In genomic region chr19:29664753-29665214, GRCh38 we compare ENCODE assay signal across 8 cellular contexts. TPM values are rescaled to one million over a fixed set of nuclear protein-coding genes. Genes with fewer than 3 reads are reported as not detected.
DNase-seq lines count a peak whose midpoint lies in the region; ATAC-seq and TF ChIP-seq lines count a peak whose summit lies in the region.

No MANE protein-coding gene starts in this region.

- DNase-seq in CD4-positive, alpha-beta T cell: no peak
- DNase-seq in Jurkat, Clone E6-1 (ENCODE audit: low read depth, low spot score): no peak
- DNase-seq in neural crest cell (ENCODE audit: low read depth, low spot score) (no peak), NAMALWA (ENCODE audit: low spot score) (no peak), AG08396 (ENCODE audit: low spot score) (no peak), NCI-H446 (lab: John Stamatoyannopoulos, UW) (no peak), SIG-M5 treated with dmso at 0.1 percent for 504 hours (lab: John Stamatoyannopoulos, UW; ENCODE audit: unreplicated experiment) (no peak)

- H3K4me3 Mint-ChIP-seq in CD4-positive, alpha-beta T cell: peak overlapping the region; percentile 89
- peak overlapping the region; percentile 68 for H3K4me3 Mint-ChIP-seq in dendritic cell treated with granulocyte-macrophage colony-stimulating factor and Interleukin-4, amounts not matched to agents 40 ng/mL and 50 ng/mL, for 4 days
- H3K4me3 Mint-ChIP-seq in neural crest cell: peak overlapping the region; percentile 78

- ATAC-seq in CD4-positive, alpha-beta T cell (ENCODE audit: poor library complexity): peak; percentile 1

- H3K27ac Mint-ChIP-seq in CD4-positive, alpha-beta T cell: peak overlapping the region; percentile 92
- H3K27ac Mint-ChIP-seq in dendritic cell treated with granulocyte-macrophage colony-stimulating factor and Interleukin-4, amounts not matched to agents 40 ng/mL and 50 ng/mL, for 4 days: no peak overlapping the region
- H3K27ac Mint-ChIP-seq in neural crest cell (ENCODE audit: unreplicated experiment): no peak overlapping the region

- H3K4me3 ChIP-seq in Jurkat, Clone E6-1 (ENCODE audit: low read length): peak overlapping the region; percentile 52

- no peaks in the 10 kb centered on the region for H3K9me3 Mint-ChIP-seq in CD4-positive, alpha-beta T cell
- no peaks in the 10 kb centered on the region for H3K9me3 Mint-ChIP-seq in dendritic cell treated with granulocyte-macrophage colony-stimulating factor and Interleukin-4, amounts not matched to agents 40 ng/mL and 50 ng/mL, for 4 days
- no peaks in the 10 kb centered on the region for H3K9me3 Mint-ChIP-seq in neural crest cell

- H3K27me3 Mint-ChIP-seq in CD4-positive, alpha-beta T cell: no peaks in the 10 kb centered on the region
- H3K27me3 Mint-ChIP-seq in dendritic cell treated with granulocyte-macrophage colony-stimulating factor and Interleukin-4, amounts not matched to agents 40 ng/mL and 50 ng/mL, for 4 days: peaks cover 30% of the 10 kb centered on the region
- H3K27me3 Mint-ChIP-seq in neural crest cell (ENCODE audit: low read depth): peaks cover 47% of the 10 kb centered on the region

- peak; percentile 55 for TF ChIP-seq CTCF in CD4-positive, alpha-beta T cell (IDR thresholded peaks at IDR 0.05)
- TF ChIP-seq CTCF in neural crest cell (conservative IDR thresholded peaks at IDR 0.05): peak; percentile 24

- peak overlapping the region; percentile 85 for H3K27ac ChIP-seq in CD4-positive, alpha-beta T cell (ENCODE audit: low read depth, low read length)

- H3K4me1 Mint-ChIP-seq in CD4-positive, alpha-beta T cell (ENCODE audit: low read depth): peaks cover 73% of the 10 kb centered on the region
- peaks cover 13% of the 10 kb centered on the region for H3K4me1 Mint-ChIP-seq in dendritic cell treated with granulocyte-macrophage colony-stimulating factor and Interleukin-4, amounts not matched to agents 40 ng/mL and 50 ng/mL, for 4 days (ENCODE audit: low read depth)
- H3K4me1 Mint-ChIP-seq in neural crest cell: peaks cover 14% of the 10 kb centered on the region

- CTCF ChIA-PET in CD4-positive, alpha-beta T cell (lab: Charles Lee): interaction anchor here (1.0 to 5.5 kb wide), 7 partner anchors 8 to 58 kb away, joined by 3 to 33 read pairs (median 7); partner anchors contain the start of gene POP4

- intact Hi-C loops in CD4-positive, alpha-beta T cell (cut with DNase I, micrococcal nuclease): loop anchor here in 1 of 2 experiments (2.0 to 10.0 kb wide), 5 partner anchors 26 to 1870 kb away; partner anchors contain the start of genes CCNE1 and POP4
- intact Hi-C loops in dendritic cell treated with granulocyte-macrophage colony-stimulating factor and Interleukin-4, amounts not matched to agents 40 ng/mL and 50 ng/mL, for 4 days (cut with micrococcal nuclease): loop anchor here (2.0 kb wide), 1 partner anchor 52 kb away; no protein-coding TSS in a partner anchor

- H3K27me3 ChIP-seq in CD4-positive, alpha-beta T cell (ENCODE audit: control insufficient read depth, insufficient read depth, low read length): no peaks in the 10 kb centered on the region

- H3K36me3 Mint-ChIP-seq in CD4-positive, alpha-beta T cell (ENCODE audit: low read depth): peaks cover 20% of the 10 kb centered on the region
- no peaks in the 10 kb centered on the region for H3K36me3 Mint-ChIP-seq in dendritic cell treated with granulocyte-macrophage colony-stimulating factor and Interleukin-4, amounts not matched to agents 40 ng/mL and 50 ng/mL, for 4 days (ENCODE audit: low read depth)
- no peaks in the 10 kb centered on the region for H3K36me3 Mint-ChIP-seq in neural crest cell (ENCODE audit: low read depth)

- POLR2A ChIA-PET in CD4-positive, alpha-beta T cell (lab: Charles Lee): interaction anchor here (0.9 to 5.7 kb wide), 14 partner anchors 8 to 277 kb away, joined by 3 to 104 read pairs (median 5); partner anchors contain the start of genes C19orf12, POP4 and URI1

- no peaks in the 10 kb centered on the region for H3K9me3 ChIP-seq in CD4-positive, alpha-beta T cell (ENCODE audit: control insufficient read depth, low read length)

RNA-seq across cellular contexts. Expression of gene PLEKHF1, which starts 0.5 kb away (rescaled TPM):
- total RNA-seq in CD4-positive, alpha-beta T cell: 10 to 100 TPM; 37.5 to 41.0 TPM
- 23.0 TPM for polyA plus RNA-seq in Jurkat, Clone E6-1 (2012; ENCODE audit: insufficient read depth, insufficient read length)
- total RNA-seq in neural crest cell: 1.2 TPM in 2 replicates

RNA-seq across cellular contexts. Expression of gene C19orf12, which starts 50.3 kb away (rescaled TPM):
- 1 to 10 TPM; 7.7 TPM for total RNA-seq in CD4-positive, alpha-beta T cell
- polyA plus RNA-seq in Jurkat, Clone E6-1 (2012; ENCODE audit: insufficient read depth, insufficient read length): 16.8 TPM
- 37.9 and 38.1 TPM in 2 replicates for total RNA-seq in neural crest cell

RNA-seq across cellular contexts. Expression of gene POP4, which starts 58.7 kb away (rescaled TPM):
- total RNA-seq in CD4-positive, alpha-beta T cell: 10 to 100 TPM; 40.5 to 42.0 TPM
- 134 TPM for polyA plus RNA-seq in Jurkat, Clone E6-1 (2012; ENCODE audit: insufficient read depth, insufficient read length)
- total RNA-seq in neural crest cell: 63.9 and 66.8 TPM in 2 replicates

Comparison
In these comparisons a context has a peak if more than half of its experiments do, and no peak if none do; other contexts are left out.
1. RNA of gene PLEKHF1, which starts 0.5 kb away (total RNA-seq): 37.5 to 41.0 TPM in CD4-positive, alpha-beta T cell; 1.2 TPM in neural crest cell; every median in the first group is over 10 times any median in the second.
2. Peak in every context shown above with its lines, with median percentiles within 50 percentile points of each other: H3K4me3 Mint-ChIP-seq.